Comparison of ENCODE assay signal across 24 cellular contexts in genomic region chr21:35971824-35972223, GRCh38.
"Had no signal": no experiment of that assay in that cellular context is flagged by ENCODE, and none has a peak within 500 bp of the region (broad histone marks: within the 10 kb centered on the region; RNA-seq: fewer than 3 reads in every experiment).

No MANE protein-coding gene starts in this region.

- H3K27ac ChIP-seq: coronary artery, dorsolateral prefrontal cortex, esophagus muscularis mucosa, gastrocnemius medialis, heart right ventricle, left lung, lower lobe of right lung had no signal

- DNase-seq: dermis blood vessel endothelial cell; dorsolateral prefrontal cortex; effector CD4-positive, alpha-beta T cell; effector memory CD4-positive, alpha-beta T cell; foreskin fibroblast; foreskin melanocyte; gastrocnemius medialis; glutamatergic neuron; head of caudate nucleus; heart right ventricle; hippocampal formation; left cardiac atrium; left lung; left ventricle myocardium superior; lower lobe of right lung; mesenchymal stem cell; mucosa of descending colon; naive B cell had no signal

- H3K4me3 ChIP-seq: coronary artery, dorsolateral prefrontal cortex, esophagus muscularis mucosa, gastrocnemius medialis, heart right ventricle, left lung, lower lobe of right lung, mucosa of descending colon had no signal

- ATAC-seq: gastrocnemius medialis, heart right ventricle, left cardiac atrium, left lung, left ventricle myocardium superior, lower lobe of right lung, mucosa of descending colon had no signal

- FAIRE-seq: colon, endothelial cell of umbilical vein, islet of Langerhans, keratinocyte had no signal

- H3K4me1 ChIP-seq: esophagus muscularis mucosa, gastrocnemius medialis, heart right ventricle, left lung, lower lobe of right lung had no signal

- H3K9me3 ChIP-seq: esophagus muscularis mucosa, gastrocnemius medialis, heart right ventricle, left lung, lower lobe of right lung, mucosa of descending colon had no signal

- H3K27me3 ChIP-seq: esophagus muscularis mucosa, gastrocnemius medialis, left lung had no signal

- H3K36me3 ChIP-seq: esophagus muscularis mucosa, gastrocnemius medialis, heart right ventricle, left lung, lower lobe of right lung had no signal
